ENCODE assay signal across 29 cellular contexts in genomic region chr7:7617550-7617949, GRCh38.
"Had no signal": no experiment of that assay in that cellular context is flagged by ENCODE, and none has a peak within 500 bp of the region (broad histone marks: within the 10 kb centered on the region; RNA-seq: fewer than 3 reads in every experiment).

No MANE protein-coding gene starts in this region.

- FAIRE-seq: astrocyte, bronchial epithelial cell had no signal

- DNase-seq: activated B cell treated with CpG ODN at 0.5 μM for 24 hours; activated CD4-positive, alpha-beta T cell treated with anti-CD3 and anti-CD28 coated beads for 48 hours; activated CD4-positive, alpha-beta T cell treated with anti-CD3 and anti-CD28 coated beads, Interleukin-2, amount 50 U/mL, for 1 hour; activated CD4-positive, alpha-beta T cell treated with anti-CD3 and anti-CD28 coated beads, Interleukin-2, amount 50 U/mL, for 48 hours; activated CD8-positive, alpha-beta memory T cell treated with anti-CD3 and anti-CD28 coated beads for 24 hours; activated CD8-positive, alpha-beta T cell treated with anti-CD3 and anti-CD28 coated beads for 36 hours; activated effector memory CD4-positive, alpha-beta T cell treated with Interleukin-2 at 50 U/mL for 16 hours; activated gamma-delta T cell treated with Interleukin-2 at 50 U/mL for 16 hours; activated naive CD4-positive, alpha-beta T cell treated with anti-CD3 and anti-CD28 coated beads, Interleukin-2, amount 50 U/mL, for 16 hours; activated naive CD4-positive, alpha-beta T cell treated with Interleukin-2 at 50 U/mL for 16 hours; activated T-cell treated with anti-CD3 and anti-CD28 coated beads, Interleukin-2, amount 50 U/mL, for 4 hours; amniotic stem cell; anterior cingulate cortex; brain microvascular endothelial cell; dorsolateral prefrontal cortex; effector memory CD4-positive, alpha-beta T cell; endodermal cell; foreskin keratinocyte; gastrocnemius medialis; glutamatergic neuron; heart left ventricle; T-helper 1 cell; T-helper 17 cell; T1000; WERI-Rb-1 had no signal

- ATAC-seq: activated CD4-positive, CD25-positive, alpha-beta regulatory T cell treated with anti-CD3 and anti-CD28 coated beads, Interleukin-2, amount 50 U/mL, for 24 hours; activated CD8-positive, alpha-beta T cell treated with anti-CD3 and anti-CD28 coated beads for 36 hours; activated T-cell treated with anti-CD3 and anti-CD28 coated beads, Interleukin-2, amount 50 U/mL, for 4 hours; activated T-helper 17 cell treated with anti-CD3 and anti-CD28 coated beads, Interleukin-2, amount 50 U/mL, for 72 hours; foreskin keratinocyte; gastrocnemius medialis; heart left ventricle; T-helper 17 cell had no signal
